Comparison of ENCODE assay signal across 21 cellular contexts in the genomic region with DNA sequence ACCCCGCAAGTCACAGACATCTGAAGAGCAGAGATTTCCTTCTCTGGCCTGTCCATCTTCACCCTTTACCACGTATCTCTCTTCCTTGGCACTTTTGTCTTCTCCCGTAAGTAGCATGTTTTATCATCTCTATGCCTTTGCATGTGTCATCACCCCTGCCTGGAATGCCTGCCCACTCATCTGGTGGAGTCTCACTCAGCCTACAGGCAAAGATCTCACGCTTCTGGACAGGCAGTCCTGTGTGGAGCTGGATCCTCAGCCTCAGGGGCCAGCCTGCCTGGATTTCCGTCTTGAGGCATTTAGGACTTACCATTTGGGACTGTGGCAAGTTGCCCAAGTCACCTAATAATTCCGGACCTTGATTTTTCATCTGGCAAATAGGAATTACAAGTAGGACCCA.
"Had no signal": no experiment of that assay in that cellular context is flagged by ENCODE, and none has a peak within 500 bp of the region (broad histone marks: within the 10 kb centered on the region; RNA-seq: fewer than 3 reads in every experiment).

No MANE protein-coding gene starts in this region.

- H3K4me3 Mint-ChIP-seq: activated CD4-positive, alpha-beta memory T cell treated with anti-CD3 and anti-CD28 coated beads, Interleukin-2, amount 10 ng/mL, durations not matched to agents 7 days and 5 days; activated CD4-positive, alpha-beta T cell treated with anti-CD3 and anti-CD28 coated beads for 36 hours; activated CD8-positive, alpha-beta memory T cell treated with anti-CD3 and anti-CD28 coated beads, Interleukin-2, amount 10 ng/mL, durations not matched to agents 7 days and 5 days; activated naive CD8-positive, alpha-beta T cell; immature natural killer cell; memory B cell; naive B cell; neural crest cell; WTC11 had no signal

- H3K27ac Mint-ChIP-seq: activated CD4-positive, alpha-beta memory T cell treated with anti-CD3 and anti-CD28 coated beads, Interleukin-2, amount 10 ng/mL, durations not matched to agents 7 days and 5 days; activated CD4-positive, alpha-beta T cell treated with anti-CD3 and anti-CD28 coated beads for 36 hours; activated CD8-positive, alpha-beta memory T cell treated with anti-CD3 and anti-CD28 coated beads, Interleukin-2, amount 10 ng/mL, durations not matched to agents 7 days and 5 days; activated naive CD8-positive, alpha-beta T cell; immature natural killer cell; memory B cell; naive B cell had no signal

- H3K27me3 ChIP-seq: gastrocnemius medialis, tibial nerve, uterus had no signal

- H3K36me3 ChIP-seq: gastrocnemius medialis, heart left ventricle, tibial nerve, uterus had no signal

- H3K4me1 Mint-ChIP-seq: activated CD4-positive, alpha-beta memory T cell treated with anti-CD3 and anti-CD28 coated beads, Interleukin-2, amount 10 ng/mL, durations not matched to agents 7 days and 5 days; activated CD4-positive, alpha-beta T cell treated with anti-CD3 and anti-CD28 coated beads for 36 hours; activated CD8-positive, alpha-beta memory T cell treated with anti-CD3 and anti-CD28 coated beads, Interleukin-2, amount 10 ng/mL, durations not matched to agents 7 days and 5 days; immature natural killer cell; memory B cell; naive B cell; neural crest cell had no signal

- H3K27me3 Mint-ChIP-seq: activated CD4-positive, alpha-beta memory T cell treated with anti-CD3 and anti-CD28 coated beads, Interleukin-2, amount 10 ng/mL, durations not matched to agents 7 days and 5 days; activated CD8-positive, alpha-beta memory T cell treated with anti-CD3 and anti-CD28 coated beads, Interleukin-2, amount 10 ng/mL, durations not matched to agents 7 days and 5 days had no signal

- H3K9me3 Mint-ChIP-seq: activated CD4-positive, alpha-beta memory T cell treated with anti-CD3 and anti-CD28 coated beads, Interleukin-2, amount 10 ng/mL, durations not matched to agents 7 days and 5 days; immature natural killer cell; memory B cell; naive B cell; neural crest cell; WTC11 had no signal

- H3K27ac ChIP-seq: gastrocnemius medialis, heart left ventricle, psoas muscle, tibial nerve, uterus had no signal

- H3K4me1 ChIP-seq: gastrocnemius medialis, heart left ventricle, psoas muscle, tibial nerve, uterus had no signal

- DNase-seq: activated CD4-positive, alpha-beta memory T cell treated with anti-CD3 and anti-CD28 coated beads, Interleukin-2, amount 10 ng/mL, durations not matched to agents 7 days and 5 days; activated CD4-positive, alpha-beta T cell treated with anti-CD3 and anti-CD28 coated beads for 36 hours; activated CD8-positive, alpha-beta memory T cell treated with anti-CD3 and anti-CD28 coated beads, Interleukin-2, amount 10 ng/mL, durations not matched to agents 7 days and 5 days; erythroblast; gastrocnemius medialis; heart left ventricle; immature natural killer cell; left ventricle myocardium superior; mucosa of descending colon; naive B cell; psoas muscle; right cardiac atrium; stimulated activated CD4-positive, alpha-beta T cell treated with anti-CD3 and anti-CD28 coated beads, Interleukin-2, amount 100 ng/mL, for 24 hours; stimulated activated naive CD8-positive, alpha-beta T cell treated with anti-CD3 and anti-CD28 coated beads, Interleukin-15, Interleukin-2, amounts not matched to agents 100 U/mL and 50 U/mL, for 24 hours; substantia nigra; uterus had no signal

- H3K9me3 ChIP-seq: gastrocnemius medialis, heart left ventricle, mucosa of descending colon, psoas muscle, tibial nerve, uterus had no signal

- H3K36me3 Mint-ChIP-seq: activated CD8-positive, alpha-beta memory T cell treated with anti-CD3 and anti-CD28 coated beads, Interleukin-2, amount 10 ng/mL, durations not matched to agents 7 days and 5 days; activated naive CD8-positive, alpha-beta T cell; immature natural killer cell; memory B cell; naive B cell; WTC11 had no signal

- ATAC-seq: activated CD4-positive, alpha-beta T cell treated with anti-CD3 and anti-CD28 coated beads for 36 hours; activated CD8-positive, alpha-beta memory T cell treated with anti-CD3 and anti-CD28 coated beads, Interleukin-2, amount 10 ng/mL, durations not matched to agents 7 days and 5 days; gastrocnemius medialis; heart left ventricle; left ventricle myocardium superior; mucosa of descending colon; psoas muscle; right cardiac atrium; stimulated activated naive CD8-positive, alpha-beta T cell treated with anti-CD3 and anti-CD28 coated beads, Interleukin-15, Interleukin-2, amounts not matched to agents 100 U/mL and 50 U/mL, for 24 hours had no signal

- H3K4me3 ChIP-seq: gastrocnemius medialis, heart left ventricle, mucosa of descending colon, psoas muscle, tibial nerve, uterus had no signal
